Comparison of ENCODE assay signal across 18 cellular contexts in the genomic region with DNA sequence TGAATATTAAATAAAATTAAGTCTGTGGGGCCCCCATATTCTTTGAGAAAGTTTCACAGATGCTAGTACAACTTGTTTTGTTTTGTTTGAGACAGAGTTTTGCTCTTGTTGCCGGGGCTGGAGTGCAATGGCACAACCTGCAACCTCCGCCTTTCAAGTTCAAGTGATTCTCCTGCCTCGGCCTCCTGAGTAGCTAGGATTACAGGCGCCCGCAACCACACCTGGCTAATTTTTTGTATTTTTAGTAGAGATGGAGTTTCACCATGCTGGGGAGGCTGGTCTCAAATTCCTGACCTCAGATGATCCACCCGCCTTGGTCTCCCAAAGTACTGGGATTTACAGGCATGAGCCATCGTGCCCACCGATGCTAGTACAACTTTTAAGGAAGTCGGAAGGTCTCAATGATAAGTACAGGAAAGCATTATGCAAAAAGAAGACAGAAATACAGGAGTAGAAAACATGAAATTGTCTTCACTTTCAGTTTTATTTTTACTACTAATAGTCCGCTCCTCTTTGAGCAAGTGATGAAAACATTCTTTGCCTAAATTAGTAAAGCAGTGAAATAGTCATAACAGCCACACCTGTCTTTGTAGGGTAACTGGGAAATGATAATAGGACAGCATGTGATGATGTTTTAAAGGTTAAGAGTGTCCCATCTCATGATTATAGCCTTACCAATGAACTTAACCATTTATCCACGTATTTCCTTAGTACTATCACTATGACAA.
DNase-seq lines count a peak whose midpoint lies in the region; ATAC-seq and TF ChIP-seq lines count a peak whose summit lies in the region.
"Had no signal": no experiment of that assay in that cellular context is flagged by ENCODE, and none has a peak within 500 bp of the region (broad histone marks: within the 10 kb centered on the region; RNA-seq: fewer than 3 reads in every experiment).

No MANE protein-coding gene starts in this region.

- H3K27me3 ChIP-seq in ovary = no peaks in the 10 kb centered on the region
- H3K27me3 ChIP-seq: brain microvascular endothelial cell had no signal

- H3K27me3 Mint-ChIP-seq in activated CD4-positive, alpha-beta T cell treated with anti-CD3 and anti-CD28 coated beads for 36 hours = no peaks in the 10 kb centered on the region
- H3K27me3 Mint-ChIP-seq: progenitor cell of endocrine pancreas had no signal

- TF ChIP-seq CTCF in ovary (IDR thresholded peaks at IDR 0.05) (no peak), mucosa of descending colon (IDR thresholded peaks at IDR 0.05) (no peak)

- H3K4me3 ChIP-seq in ovary (no peak overlapping the region), mucosa of descending colon (no peak overlapping the region)

- no peak for TF ChIP-seq POLR2A in ovary (IDR thresholded peaks at IDR 0.05)

- H3K4me1 ChIP-seq in ovary (ENCODE audit: insufficient read depth) (no peaks in the 10 kb centered on the region), mucosa of descending colon (ENCODE audit: low read depth) (no peaks in the 10 kb centered on the region)

- H3K4me3 Mint-ChIP-seq in activated CD4-positive, alpha-beta T cell treated with anti-CD3 and anti-CD28 coated beads for 36 hours = no peak overlapping the region

- no peaks in the 10 kb centered on the region for H3K9me3 ChIP-seq in ovary
- H3K9me3 ChIP-seq in mucosa of descending colon = no peaks in the 10 kb centered on the region
- H3K9me3 ChIP-seq: SK-N-SH had no signal

- no peaks in the 10 kb centered on the region for H3K9me3 Mint-ChIP-seq in activated CD4-positive, alpha-beta T cell treated with anti-CD3 and anti-CD28 coated beads for 36 hours (ENCODE audit: low read depth)

- CTCF ChIA-PET in activated CD4-positive, alpha-beta T cell treated with anti-CD3 and anti-CD28 coated beads for 36 hours (lab: Charles Lee) = no interaction called here

- POLR2A ChIA-PET in activated CD4-positive, alpha-beta T cell treated with anti-CD3 and anti-CD28 coated beads for 36 hours (lab: Charles Lee) = no interaction called here

- 78 to 88% (median 84%) methylated on average over 11 of the region's 11 CpGs for WGBS in ovary, 3 donors

- H3K27ac ChIP-seq in ovary = no peak overlapping the region
- H3K27ac ChIP-seq: brain microvascular endothelial cell, HL-60 had no signal

- no peaks in the 10 kb centered on the region for H3K36me3 Mint-ChIP-seq in activated CD4-positive, alpha-beta T cell treated with anti-CD3 and anti-CD28 coated beads for 36 hours (ENCODE audit: low read depth)

- intact Hi-C loops in activated CD4-positive, alpha-beta T cell treated with anti-CD3 and anti-CD28 coated beads for 36 hours (cut with DNase I, micrococcal nuclease) = loop anchor here in 1 of 2 experiments (10.0 kb wide), 1 partner anchor 425 kb away; no protein-coding TSS in a partner anchor
- intact Hi-C loops in head of caudate nucleus (cut with DNase I) = no loop called here
- intact Hi-C loops in ovary (cut with DNase I) = no loop called here
- intact Hi-C loops in mucosa of descending colon (cut with DNase I, micrococcal nuclease) = no loop called here

- no peak for DNase-seq in activated CD4-positive, alpha-beta T cell treated with anti-CD3 and anti-CD28 coated beads for 36 hours
- DNase-seq in activated CD4-positive, alpha-beta T cell treated with anti-CD3 and anti-CD28 coated beads for 48 hours = no peak
- DNase-seq in kidney glomerular epithelial cell (lab: John Stamatoyannopoulos, UW) (no peak), head of caudate nucleus (no peak), ovary (no peak), mucosa of descending colon (no peak)
- DNase-seq: 8988T; activated CD4-positive, alpha-beta T cell treated with anti-CD3 and anti-CD28 coated beads for 1 hour; activated effector memory CD4-positive, alpha-beta T cell treated with Interleukin-2 at 50 U/mL for 16 hours; brain microvascular endothelial cell; midbrain; NCI-H1105; SK-N-SH; stimulated activated CD4-positive, alpha-beta T cell treated with anti-CD3 and anti-CD28 coated beads, Interleukin-4, amount 100 ng/mL, for 4 hours had no signal

- no peak overlapping the region for H3K27ac Mint-ChIP-seq in activated CD4-positive, alpha-beta T cell treated with anti-CD3 and anti-CD28 coated beads for 36 hours
- H3K27ac Mint-ChIP-seq: progenitor cell of endocrine pancreas had no signal

- H3K4me1 Mint-ChIP-seq in activated CD4-positive, alpha-beta T cell treated with anti-CD3 and anti-CD28 coated beads for 36 hours = no peaks in the 10 kb centered on the region

- H3K36me3 ChIP-seq in ovary = no peaks in the 10 kb centered on the region
- no peaks in the 10 kb centered on the region for H3K36me3 ChIP-seq in mucosa of descending colon (ENCODE audit: low read depth)
- H3K36me3 ChIP-seq: brain microvascular endothelial cell had no signal

- ATAC-seq in activated CD4-positive, alpha-beta T cell treated with anti-CD3 and anti-CD28 coated beads for 36 hours = peak; percentile 36
- ATAC-seq in HG02588 (IDR thresholded peaks at IDR 0.05; ENCODE audit: unreplicated experiment) = peak; percentile 71
- peak; percentile 73 for ATAC-seq in HG03175 (IDR thresholded peaks at IDR 0.05; ENCODE audit: unreplicated experiment)
- ATAC-seq in mucosa of descending colon = no peak

- TF ChIP-seq EP300 in ovary (IDR thresholded peaks at IDR 0.05) = no peak
